Comparison of ENCODE assay signal across 22 cellular contexts in the genomic region with DNA sequence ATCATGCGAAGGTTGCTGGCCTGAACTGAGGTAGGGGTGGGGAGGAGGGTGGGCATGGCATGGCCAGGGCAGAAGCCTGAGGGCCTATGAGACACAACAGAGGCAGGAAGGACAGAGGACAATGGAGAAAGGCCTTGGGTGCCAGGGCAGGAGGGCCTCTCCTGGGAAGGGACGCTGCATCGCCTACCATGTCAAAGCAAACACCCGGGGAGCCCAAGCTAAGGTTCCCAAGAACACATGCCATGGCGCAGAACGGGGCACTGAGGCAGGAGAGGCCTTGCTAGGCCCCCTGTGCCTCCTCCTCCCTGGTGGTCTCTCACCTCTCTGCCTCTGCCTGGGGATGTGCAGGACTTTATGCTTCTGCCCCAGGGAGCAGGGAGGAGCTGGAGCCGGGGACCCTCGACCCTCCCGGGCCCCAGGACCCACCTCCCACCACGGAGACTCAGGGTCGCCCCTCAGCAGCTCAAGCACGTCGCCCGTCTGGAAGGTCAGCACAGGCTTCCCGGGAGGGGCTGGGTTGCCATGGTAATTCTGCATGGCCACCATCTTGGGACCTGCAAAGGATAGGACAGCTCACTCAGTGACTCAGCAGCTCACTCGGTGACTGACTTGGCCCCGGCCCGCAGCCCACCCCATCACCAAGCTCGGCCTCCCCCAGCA. TPM values are rescaled to one million over a fixed set of nuclear protein-coding genes. Genes with fewer than 3 reads are reported as not detected.
DNase-seq lines count a peak whose midpoint lies in the region; ATAC-seq, FAIRE-seq and TF ChIP-seq lines count a peak whose summit lies in the region.
"Had no signal": no experiment of that assay in that cellular context is flagged by ENCODE, and none has a peak within 500 bp of the region (broad histone marks: within the 10 kb centered on the region; RNA-seq: fewer than 3 reads in every experiment).

No MANE protein-coding gene starts in this region.

- H3K4me3 ChIP-seq in left ventricle myocardium inferior (no peak overlapping the region), H1 (ENCODE audit: extremely low read depth in 1 of 4, insufficient read depth in 2 of 4, low read depth in 3 of 4, low read length in 4 of 4) (no peak overlapping the region), lower lobe of right lung (no peak overlapping the region), SK-N-SH (ENCODE audit: low read depth in 2 of 2, low read length in 1 of 2) (no peak overlapping the region)
- H3K4me3 ChIP-seq: MG63 had no signal

- peaks cover 4% of the 10 kb centered on the region for H3F3A ChIP-seq in SK-N-SH (replicated peaks; ENCODE audit: insufficient read depth)

- TF ChIP-seq CTCF in left ventricle myocardium inferior (IDR thresholded peaks at IDR 0.05; ENCODE audit: borderline replicate concordance) (no peak), H1 (IDR thresholded peaks at IDR 0.05; ENCODE audit: control extremely low read depth in 1 of 3, insufficient read depth in 1 of 3, low read depth in 1 of 3, low read length in 3 of 3) (no peak), lower lobe of right lung (IDR thresholded peaks at IDR 0.05) (no peak), SK-N-SH (IDR thresholded peaks at IDR 0.05) (no peak)

- H2BK120ac ChIP-seq in H1 (replicated peaks; ENCODE audit: low read depth, low read length): no peak overlapping the region

- intact Hi-C loops in Right ventricle myocardium superior (cut with DNase I) (no loop called here), left ventricle myocardium inferior (cut with micrococcal nuclease) (no loop called here), lower lobe of right lung (cut with DNase I) (no loop called here)

- no peak for TF ChIP-seq EP300 in H1 (IDR thresholded peaks at IDR 0.05; ENCODE audit: borderline replicate concordance in 1 of 2, low read depth in 2 of 2, low read length in 2 of 2)
- no peak for TF ChIP-seq EP300 in SK-N-SH (IDR thresholded peaks at IDR 0.05; ENCODE audit: borderline replicate concordance in 1 of 2, low read depth in 1 of 2, low read length in 1 of 2)

- H3K9me3 ChIP-seq in left ventricle myocardium inferior (replicated peaks): peaks cover 7% of the 10 kb centered on the region
- H3K9me3 ChIP-seq in H1 (ENCODE audit: insufficient read depth in 2 of 2, low read depth in 1 of 2, low read length in 1 of 2): no peaks in the 10 kb centered on the region
- peaks cover 5% of the 10 kb centered on the region for H3K9me3 ChIP-seq in lower lobe of right lung
- no peaks in the 10 kb centered on the region for H3K9me3 ChIP-seq in SK-N-SH
- H3K9me3 ChIP-seq: MG63 had no signal

- DNase-seq in Right ventricle myocardium superior (peak; percentile 24), left ventricle myocardium inferior (no peak), H1 (ENCODE audit: low read depth in 1 of 2, low spot score in 2 of 2) (no peak), lower lobe of right lung (peak; percentile 27), NK-92 (lab: John Stamatoyannopoulos, UW; ENCODE audit: unreplicated experiment) (no peak), SK-N-SH (no peak)
- no peak for DNase-seq in stimulated activated CD4-positive, alpha-beta T cell treated with anti-CD3 and anti-CD28 coated beads, Interleukin-4, amount 100 ng/mL, for 1 hour
- DNase-seq: 8988T; CD4-positive, CD25-positive, alpha-beta regulatory T cell; DMS153; DND-41; H7; KG1; MG63; NCI-H1105 treated with DMSO at 0.1 percent for 48 hours; NCI-H146; NCI-H2029; NCI-H446 treated with DMSO at 0.1 percent for 48 hours; NCI-H526 treated with DMSO at 0.1 percent for 48 hours had no signal

- no peak overlapping the region for H3K27ac ChIP-seq in left ventricle myocardium inferior (replicated peaks)
- H3K27ac ChIP-seq in H1 (ENCODE audit: low read depth, low read length): no peak overlapping the region
- H3K27ac ChIP-seq in lower lobe of right lung: no peak overlapping the region
- no peak overlapping the region for H3K27ac ChIP-seq in SK-N-SH (ENCODE audit: low read depth in 2 of 2, low read length in 1 of 2)

- no peak overlapping the region for H3K4me2 ChIP-seq in H1 (ENCODE audit: insufficient read depth in 1 of 2, low read depth in 2 of 2, low read length in 2 of 2)
- no peak overlapping the region for H3K4me2 ChIP-seq in SK-N-SH

- no peak overlapping the region for H3K18ac ChIP-seq in H1 (ENCODE audit: extremely low read depth, low read length)

- no peak overlapping the region for H4K5ac ChIP-seq in H1 (ENCODE audit: insufficient read length, low read depth, low read length)

- no peaks in the 10 kb centered on the region for H3K23me2 ChIP-seq in H1 (ENCODE audit: low read depth, low read length)

- no peak overlapping the region for H3K56ac ChIP-seq in H1 (replicated peaks; ENCODE audit: insufficient read length, low read depth, low read length)

- no peak for TF ChIP-seq POLR2A in H1 (IDR thresholded peaks at IDR 0.05; ENCODE audit: control extremely low read depth in 1 of 2, low read depth in 2 of 2, low read length in 2 of 2)

- H2AK5ac ChIP-seq in H1 (ENCODE audit: low read depth, low read length): no peak overlapping the region

- no peak for ATAC-seq in Right ventricle myocardium superior (ENCODE audit: poor library complexity)
- no peak for ATAC-seq in lower lobe of right lung
- ATAC-seq: Panc1 had no signal

- H2BK5ac ChIP-seq in H1 (ENCODE audit: low read depth, low read length): peak overlapping the region; percentile 35; the same call in 1 of the 2 replicates

- CTCF ChIA-PET in H1 (lab: Charles Lee; ENCODE audit: partially characterized antibody): interaction anchor here (0.6 to 6.5 kb wide), 11 partner anchors 7 to 682 kb away, joined by 3 to 65 read pairs (median 4); a partner anchor contains a TSS
- CTCF ChIA-PET in SK-N-SH (lab: Yijun Ruan, JAX): interaction anchor here (1.0 to 7.9 kb wide), 5 partner anchors 9 to 217 kb away, joined by 3 to 235 read pairs (median 46); no protein-coding TSS in a partner anchor

- H2BK12ac ChIP-seq in H1 (ENCODE audit: low read depth, low read length): no peak overlapping the region

- H3K36me3 ChIP-seq in left ventricle myocardium inferior (peaks cover 39% of the 10 kb centered on the region), H1 (ENCODE audit: control insufficient read depth in 2 of 4, insufficient read depth in 4 of 4, low read length in 3 of 4) (peaks cover 3 to 20% (median 12%) of the 10 kb centered on the region in 4 experiments; a peak in 6 of 8 replicates), lower lobe of right lung (peaks cover 60% of the 10 kb centered on the region), SK-N-SH (replicated peaks in 1 of 2; ENCODE audit: control insufficient read depth in 1 of 2, insufficient read depth in 2 of 2, low read length in 1 of 2) (peaks cover 17 to 55% of the 10 kb centered on the region in 2 experiments)

- no peak overlapping the region for H4K8ac ChIP-seq in H1 (ENCODE audit: extremely low read depth, insufficient read depth, low read length)

- FAIRE-seq in H1 (lab: Jason Lieb, UNC): no peak
- FAIRE-seq: GM12892, HTR-8/SVneo had no signal

- no peak overlapping the region for H4K91ac ChIP-seq in H1 (replicated peaks; ENCODE audit: insufficient read length, low read length)

- H3K9ac ChIP-seq in H1 (replicated peaks in 1 of 4; ENCODE audit: extremely low read depth in 1 of 4, low read depth in 3 of 4, low read length in 3 of 4) (no peak overlapping the region), SK-N-SH (no peak overlapping the region)

- peaks cover 9% of the 10 kb centered on the region for H3K4me1 ChIP-seq in left ventricle myocardium inferior
- H3K4me1 ChIP-seq in H1 (replicated peaks in 1 of 4; ENCODE audit: control insufficient read depth in 3 of 4, insufficient read depth in 4 of 4, low read length in 3 of 4): no peaks in the 10 kb centered on the region
- no peaks in the 10 kb centered on the region for H3K4me1 ChIP-seq in lower lobe of right lung
- H3K4me1 ChIP-seq in SK-N-SH (ENCODE audit: control insufficient read depth in 1 of 2, insufficient read depth in 2 of 2, low read depth in 1 of 2, low read length in 1 of 2): peaks cover 0 to 26% of the 10 kb centered on the region in 2 experiments; a peak in 1 of 4 replicates

- POLR2A ChIA-PET in H1 (lab: Charles Lee; ENCODE audit: partially characterized antibody) (no interaction called here), SK-N-SH (lab: Yijun Ruan, JAX) (no interaction called here)

- no peak overlapping the region for H3K23ac ChIP-seq in H1 (ENCODE audit: insufficient read length)

- peaks cover 2 to 14% of the 10 kb centered on the region in 2 experiments for H4K20me1 ChIP-seq in H1 (replicated peaks in 1 of 2; ENCODE audit: control insufficient read depth in 1 of 2, insufficient read depth in 2 of 2, low read length in 2 of 2)
- H4K20me1 ChIP-seq in SK-N-SH (ENCODE audit: insufficient read depth): no peaks in the 10 kb centered on the region

- H2BK20ac ChIP-seq in H1 (ENCODE audit: low read length): no peak overlapping the region

- no peaks in the 10 kb centered on the region for H3K79me1 ChIP-seq in H1 (ENCODE audit: low read depth, low read length)

- no peaks in the 10 kb centered on the region for H3K27me3 ChIP-seq in left ventricle myocardium inferior (ENCODE audit: low read depth)
- no peaks in the 10 kb centered on the region for H3K27me3 ChIP-seq in H1 (replicated peaks in 1 of 4; ENCODE audit: control insufficient read depth in 3 of 4, extremely low read depth in 1 of 4, insufficient read depth in 3 of 4, low read length in 3 of 4)
- no peaks in the 10 kb centered on the region for H3K27me3 ChIP-seq in lower lobe of right lung (ENCODE audit: low read depth)
- H3K27me3 ChIP-seq in SK-N-SH (ENCODE audit: insufficient read depth): no peaks in the 10 kb centered on the region
- H3K27me3 ChIP-seq: MG63 had no signal

- H3K4ac ChIP-seq in H1 (replicated peaks; ENCODE audit: insufficient read length, low read depth, low read length): no peak overlapping the region

- TF ChIP-seq RAD21 in H1 (IDR thresholded peaks at IDR 0.05 in 1 of 2, conservative IDR thresholded peaks at IDR 0.05 in 1 of 2; ENCODE audit: low read depth in 2 of 2, low read length in 2 of 2): no peak
- no peak for TF ChIP-seq RAD21 in SK-N-SH (IDR thresholded peaks at IDR 0.05; ENCODE audit: low read length)

- no peaks in the 10 kb centered on the region for H3K79me2 ChIP-seq in H1 (ENCODE audit: control insufficient read depth in 1 of 2, insufficient read depth in 2 of 2, low read length in 2 of 2)
- H3K79me2 ChIP-seq in SK-N-SH (ENCODE audit: insufficient read depth): no peaks in the 10 kb centered on the region

- 89% methylated on average over 7 of the region's 19 CpGs; no CpG with 5 or more reads in 1 of the 2 experiments for WGBS in H1 (ENCODE audit: extremely low coverage in 1 of 2, insufficient coverage in 1 of 2, insufficient read length in 1 of 2, insufficient replicate concordance in 2 of 2, low coverage in 1 of 2, low lambda C conversion rate in 2 of 2, missing lambda C conversion rate in 1 of 2), 2 experiments
- 94% methylated on average over 9 of the region's 19 CpGs for WGBS in SK-N-SH (ENCODE audit: low lambda C conversion rate)

- no peaks in the 10 kb centered on the region for H3K9me2 ChIP-seq in SK-N-SH

- H3K14ac ChIP-seq in H1 (ENCODE audit: insufficient read length): no peak overlapping the region

- H2BK15ac ChIP-seq in H1 (ENCODE audit: low read length): no peak overlapping the region

- H2AFZ ChIP-seq in H1 (ENCODE audit: low read length) (no peak overlapping the region), SK-N-SH (ENCODE audit: low read depth) (no peak overlapping the region)

RNA-seq across cellular contexts. Expression of a gene that starts 40.3 kb away (rescaled TPM):
- total RNA-seq in Right ventricle myocardium superior: 0.94 TPM
- 0.63 TPM for total RNA-seq in left ventricle myocardium inferior
- total RNA-seq in H1 (2021; fragmentation: NEBNext Ultra II Directional; extraction: Animal tissue kit (Norgen Biotek cat#: 25700)): 7.3 and 7.4 TPM in 2 replicates
- polyA plus RNA-seq in H1 (2011; rRNA removed): 6.4 and 13.1 TPM in 2 replicates
- polyA plus RNA-seq in H1 (2011; cell fraction: cytosol; rRNA removed): 5.6 TPM
- polyA plus RNA-seq in H1 (2011; cell fraction: nucleus; rRNA removed): 17.1 TPM
- 5.6 to 9.3 TPM (median 7.0 TPM) in 4 replicates for polyA plus RNA-seq in H1 (2012, experiment 1 of 2)
- polyA plus RNA-seq in H1 (2012, experiment 2 of 2): 5.9 TPM
- 5.1 TPM for polyA plus RNA-seq in H1 (2013, experiment 1 of 2)
- 4.7 TPM for polyA plus RNA-seq in H1 (2013, experiment 2 of 2)
- polyA minus RNA-seq in H1 (2011; rRNA and poly(A)+ RNA removed): 4.9 and 5.6 TPM in 2 replicates
- polyA minus RNA-seq in H1 (2011; cell fraction: cytosol; rRNA and poly(A)+ RNA removed): 5.4 TPM
- polyA minus RNA-seq in H1 (2011; cell fraction: nucleus; rRNA and poly(A)+ RNA removed): 9.3 TPM
- total RNA-seq in lower lobe of right lung: 3.4 TPM
- polyA plus RNA-seq in SK-N-SH (2012; rRNA removed): 2.9 and 5.9 TPM in 2 replicates
- 1.6 and 3.0 TPM in 2 replicates for polyA plus RNA-seq in SK-N-SH (2012; cell fraction: cytosol; rRNA removed)
- 9.9 and 14.3 TPM in 2 replicates for polyA plus RNA-seq in SK-N-SH (2012; cell fraction: nucleus; rRNA removed)

Comparison
In these comparisons a context has a peak if more than half of its experiments do, and no peak if none do; other contexts are left out.
1. DNase-seq: peak in Right ventricle myocardium superior (single experiment) and lower lobe of right lung (single experiment); none in left ventricle myocardium inferior (single experiment), H1 (0 of 2), stimulated activated CD4-positive, alpha-beta T cell treated with anti-CD3 and anti-CD28 coated beads, Interleukin-4, amount 100 ng/mL, for 1 hour (single experiment), NK-92 (single experiment) and SK-N-SH (single experiment).